In the genomic region with DNA sequence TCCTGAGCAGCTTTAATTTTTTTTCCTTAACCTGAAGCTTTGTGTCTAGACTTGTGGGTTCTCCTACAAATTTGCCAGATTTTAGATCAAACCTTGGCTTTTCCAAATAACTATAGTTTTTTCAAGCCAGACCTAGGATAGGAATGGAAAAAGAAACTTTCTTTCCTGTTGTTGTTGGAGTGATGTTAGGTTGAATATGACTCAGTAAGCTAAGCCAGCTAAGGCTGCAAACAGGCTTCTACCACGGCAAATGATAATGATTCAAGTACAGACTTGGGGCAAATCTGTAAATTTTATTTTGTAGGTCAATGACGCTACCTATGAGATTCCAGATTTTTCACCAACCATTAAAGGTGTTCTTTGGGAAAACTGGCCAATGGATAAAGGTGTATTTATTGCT, we compare ENCODE assay signal across 19 cellular contexts.
"Had no signal": no experiment of that assay in that cellular context is flagged by ENCODE, and none has a peak within 500 bp of the region (broad histone marks: within the 10 kb centered on the region; RNA-seq: fewer than 3 reads in every experiment).

No MANE protein-coding gene starts in this region.

- H3K4me2 ChIP-seq: hepatocyte had no signal

- H3K27ac ChIP-seq: hepatocyte, right atrium auricular region, SJSA1, skin epidermis, transverse colon had no signal

- H2AFZ ChIP-seq: hepatocyte had no signal

- FAIRE-seq: keratinocyte had no signal

- H3K4me1 ChIP-seq: right atrium auricular region, SJSA1, transverse colon had no signal

- DNase-seq: activated CD4-positive, alpha-beta T cell treated with anti-CD3 and anti-CD28 coated beads, Interleukin-2, amount 10 ng/mL, durations not matched to agents 24 days and 14 days; activated CD4-positive, CD25-positive, alpha-beta regulatory T cell; activated CD8-positive, alpha-beta memory T cell treated with anti-CD3 and anti-CD28 coated beads, Interleukin-2, amount 50 U/mL, for 48 hours; activated naive CD4-positive, alpha-beta T cell; activated naive CD8-positive, alpha-beta T cell treated with anti-CD3 and anti-CD28 coated beads, Interleukin-2, amount 10 ng/mL, durations not matched to agents 7 days and 5 days; effector memory CD8-positive, alpha-beta T cell; mucosa of descending colon; naive thymus-derived CD4-positive, alpha-beta T cell; stimulated activated CD4-positive, alpha-beta T cell treated with anti-CD3 and anti-CD28 coated beads, Interleukin-4, amount 100 ng/mL, for 24 hours; stimulated activated naive CD4-positive, alpha-beta T cell; substantia nigra; T-helper 2 cell; transverse colon had no signal

- H3K9me3 ChIP-seq: body of pancreas, mucosa of descending colon, right atrium auricular region, SJSA1, transverse colon had no signal

- H3K79me2 ChIP-seq: hepatocyte had no signal

- H3K27me3 ChIP-seq: body of pancreas, hepatocyte, right atrium auricular region, SJSA1, transverse colon had no signal

- ATAC-seq: body of pancreas; effector memory CD8-positive, alpha-beta T cell; mucosa of descending colon; naive thymus-derived CD4-positive, alpha-beta T cell had no signal

- H3K36me3 ChIP-seq: SJSA1, transverse colon had no signal

- H3K4me3 ChIP-seq: body of pancreas, hepatocyte, mucosa of descending colon, right atrium auricular region, SJSA1, skin epidermis, transverse colon had no signal
